Comparison of ENCODE assay signal across 29 cellular contexts in the genomic region with DNA sequence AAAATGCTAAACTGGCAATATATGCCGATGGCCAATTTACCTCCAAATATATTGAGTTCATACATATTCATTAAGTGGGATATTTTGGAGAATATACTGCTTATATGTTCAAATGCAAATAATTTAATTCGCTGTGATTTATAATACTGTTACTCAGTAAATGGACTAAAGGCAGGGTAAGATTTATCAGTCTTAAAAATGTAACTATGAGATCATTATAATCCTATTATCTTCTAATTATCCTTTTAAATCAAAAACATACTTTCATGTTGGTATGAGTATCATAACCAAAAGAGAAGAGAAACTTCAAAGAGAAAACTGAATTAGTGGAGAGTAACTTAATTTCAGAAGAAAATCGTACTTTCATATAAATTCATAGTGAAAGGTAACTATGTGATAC. TPM values are rescaled to one million over a fixed set of nuclear protein-coding genes. Genes with fewer than 3 reads are reported as not detected.
"Had no signal": no experiment of that assay in that cellular context is flagged by ENCODE, and none has a peak within 500 bp of the region (broad histone marks: within the 10 kb centered on the region; RNA-seq: fewer than 3 reads in every experiment).

No MANE protein-coding gene starts in this region.

- H3K4me3 ChIP-seq: gastrocnemius medialis, left lung, lung, uterus had no signal

- H3K36me3 ChIP-seq: gastrocnemius medialis, left lung, uterus had no signal

- H3K4me1 Mint-ChIP-seq: activated CD4-positive, alpha-beta T cell treated with anti-CD3 and anti-CD28 coated beads, Interleukin-2, amount 10 ng/mL, durations not matched to agents 24 days and 14 days; activated naive CD4-positive, alpha-beta T cell treated with anti-CD3 and anti-CD28 coated beads, Interleukin-2, amount 50 U/mL, for 24 hours; activated naive CD8-positive, alpha-beta T cell treated with anti-CD3 and anti-CD28 coated beads, Interleukin-2, amount 50 U/mL, for 24 hours; activated T-helper 17 cell treated with anti-CD3 and anti-CD28 coated beads, Interleukin-2, amount 50 U/mL, for 72 hours; naive B cell had no signal

- ATAC-seq: activated CD8-positive, alpha-beta T cell treated with anti-CD3 and anti-CD28 coated beads for 36 hours; activated naive CD8-positive, alpha-beta T cell treated with anti-CD3 and anti-CD28 coated beads, Interleukin-2, amount 50 U/mL, for 24 hours; activated T-cell treated with anti-CD3 and anti-CD28 coated beads, Interleukin-2, amount 50 U/mL, for 4 hours; activated T-helper 17 cell treated with anti-CD3 and anti-CD28 coated beads, Interleukin-2, amount 50 U/mL, for 72 hours; gastrocnemius medialis; left lung; right cardiac atrium had no signal

- H3K9me3 Mint-ChIP-seq: activated CD4-positive, alpha-beta T cell treated with anti-CD3 and anti-CD28 coated beads, Interleukin-2, amount 10 ng/mL, durations not matched to agents 24 days and 14 days; activated CD8-positive, alpha-beta T cell treated with anti-CD3 and anti-CD28 coated beads for 36 hours; activated naive CD4-positive, alpha-beta T cell treated with anti-CD3 and anti-CD28 coated beads, Interleukin-2, amount 50 U/mL, for 24 hours; activated T-cell treated with anti-CD3 and anti-CD28 coated beads, Interleukin-2, amount 50 U/mL, for 4 hours; activated T-helper 17 cell treated with anti-CD3 and anti-CD28 coated beads, Interleukin-2, amount 50 U/mL, for 72 hours; neural crest cell had no signal

- H3K27ac ChIP-seq: epithelial cell of prostate, gastrocnemius medialis, left lung, uterus had no signal

- H3K27me3 ChIP-seq: gastrocnemius medialis, left lung, uterus had no signal

- H3K27ac Mint-ChIP-seq: activated CD4-positive, alpha-beta T cell treated with anti-CD3 and anti-CD28 coated beads, Interleukin-2, amount 10 ng/mL, durations not matched to agents 24 days and 14 days; activated CD8-positive, alpha-beta T cell treated with anti-CD3 and anti-CD28 coated beads for 36 hours; activated naive CD4-positive, alpha-beta T cell treated with anti-CD3 and anti-CD28 coated beads, Interleukin-2, amount 50 U/mL, for 24 hours; activated naive CD8-positive, alpha-beta T cell treated with anti-CD3 and anti-CD28 coated beads, Interleukin-2, amount 50 U/mL, for 24 hours; activated T-helper 17 cell treated with anti-CD3 and anti-CD28 coated beads, Interleukin-2, amount 50 U/mL, for 72 hours; naive B cell had no signal

- DNase-seq: activated CD4-positive, alpha-beta T cell treated with anti-CD3 and anti-CD28 coated beads, Interleukin-2, amount 10 ng/mL, durations not matched to agents 24 days and 14 days; activated CD4-positive, CD25-positive, alpha-beta regulatory T cell treated with anti-CD3 and anti-CD28 coated beads, Interleukin-2, amount 50 U/mL, for 72 hours; activated CD8-positive, alpha-beta T cell treated with anti-CD3 and anti-CD28 coated beads for 36 hours; activated gamma-delta T cell treated with Interleukin-2 at 50 U/mL for 16 hours; activated naive CD8-positive, alpha-beta T cell treated with anti-CD3 and anti-CD28 coated beads, Interleukin-2, amount 50 U/mL, for 24 hours; activated T-cell treated with anti-CD3 and anti-CD28 coated beads, Interleukin-2, amount 50 U/mL, for 4 hours; amygdala; dermis blood vessel endothelial cell; effector CD8-positive, alpha-beta T cell; gastrocnemius medialis; glutamatergic neuron; left lung; naive B cell; posterior cingulate gyrus; right cardiac atrium; stimulated activated CD4-positive, alpha-beta T cell treated with anti-CD3 and anti-CD28 coated beads, Interleukin-2, amount 100 ng/mL, for 48 hours; stimulated activated naive CD4-positive, alpha-beta T cell treated with Interleukin-2 at 50 U/mL for 16 hours; T-helper 2 cell; trophoblast cell; uterus had no signal

- H3K9me3 ChIP-seq: gastrocnemius medialis, left lung, uterus had no signal

- H3K36me3 Mint-ChIP-seq: activated naive CD4-positive, alpha-beta T cell treated with anti-CD3 and anti-CD28 coated beads, Interleukin-2, amount 50 U/mL, for 24 hours; naive B cell had no signal

- FAIRE-seq: bronchial epithelial cell, colon, endometrium, islet of Langerhans had no signal

- H3K4me3 Mint-ChIP-seq: activated CD4-positive, alpha-beta T cell treated with anti-CD3 and anti-CD28 coated beads, Interleukin-2, amount 10 ng/mL, durations not matched to agents 24 days and 14 days; activated CD8-positive, alpha-beta T cell treated with anti-CD3 and anti-CD28 coated beads for 36 hours; activated naive CD4-positive, alpha-beta T cell treated with anti-CD3 and anti-CD28 coated beads, Interleukin-2, amount 50 U/mL, for 24 hours; activated naive CD8-positive, alpha-beta T cell treated with anti-CD3 and anti-CD28 coated beads, Interleukin-2, amount 50 U/mL, for 24 hours; activated T-cell treated with anti-CD3 and anti-CD28 coated beads, Interleukin-2, amount 50 U/mL, for 4 hours; activated T-helper 17 cell treated with anti-CD3 and anti-CD28 coated beads, Interleukin-2, amount 50 U/mL, for 72 hours; naive B cell; neural crest cell had no signal

- H3K4me1 ChIP-seq: gastrocnemius medialis, left lung, uterus had no signal

- H3K27me3 Mint-ChIP-seq: activated CD4-positive, alpha-beta T cell treated with anti-CD3 and anti-CD28 coated beads, Interleukin-2, amount 10 ng/mL, durations not matched to agents 24 days and 14 days; activated CD8-positive, alpha-beta T cell treated with anti-CD3 and anti-CD28 coated beads for 36 hours; activated naive CD4-positive, alpha-beta T cell treated with anti-CD3 and anti-CD28 coated beads, Interleukin-2, amount 50 U/mL, for 24 hours; activated naive CD8-positive, alpha-beta T cell treated with anti-CD3 and anti-CD28 coated beads, Interleukin-2, amount 50 U/mL, for 24 hours; activated T-helper 17 cell treated with anti-CD3 and anti-CD28 coated beads, Interleukin-2, amount 50 U/mL, for 72 hours; naive B cell had no signal

RNA-seq across cellular contexts. Expression of a gene that starts 44.6 kb away (rescaled TPM):
- total RNA-seq: activated CD4-positive, alpha-beta T cell treated with anti-CD3 and anti-CD28 coated beads, Interleukin-2, amount 10 ng/mL, durations not matched to agents 24 days and 14 days; activated CD8-positive, alpha-beta T cell treated with anti-CD3 and anti-CD28 coated beads for 36 hours; activated T-helper 17 cell treated with anti-CD3 and anti-CD28 coated beads, Interleukin-2, amount 50 U/mL, for 72 hours had no signal
